ENCODE assay signal across 9 cellular contexts in genomic region chr12:27460471-27460978, GRCh38. TPM values are rescaled to one million over a fixed set of nuclear protein-coding genes. Genes with fewer than 3 reads are reported as not detected.
A peak's percentile ranks its signal among the peaks of the same experiment; 100 is the strongest.
DNase-seq lines count a peak whose midpoint lies in the region; ATAC-seq and TF ChIP-seq lines count a peak whose summit lies in the region.
"Had no signal": no experiment of that assay in that cellular context is flagged by ENCODE, and none has a peak within 500 bp of the region (broad histone marks: within the 10 kb centered on the region; RNA-seq: fewer than 3 reads in every experiment).

No MANE protein-coding gene starts in this region.

- H3K4me1 Mint-ChIP-seq in T-helper 2 cell treated with Interferon-gamma antibody and Interleukin-4, amounts not matched to agents 5 μg/mL and 100 μg/mL, for 36 hours (ENCODE audit: low read depth): peaks cover 39% of the 10 kb centered on the region

- peaks cover 7% of the 10 kb centered on the region for H3K27me3 Mint-ChIP-seq in T-helper 2 cell treated with Interferon-gamma antibody and Interleukin-4, amounts not matched to agents 5 μg/mL and 100 μg/mL, for 36 hours (ENCODE audit: low read depth)

- no peaks in the 10 kb centered on the region for H3K27me3 ChIP-seq in colonic mucosa
- H3K27me3 ChIP-seq: gastrocnemius medialis had no signal

- peaks cover 6% of the 10 kb centered on the region for H3K36me3 Mint-ChIP-seq in T-helper 2 cell treated with Interferon-gamma antibody and Interleukin-4, amounts not matched to agents 5 μg/mL and 100 μg/mL, for 36 hours (ENCODE audit: low read depth)

- intact Hi-C loops in colonic mucosa (cut with DNase I): no loop called here

- H3K36me3 ChIP-seq in colonic mucosa: no peaks in the 10 kb centered on the region
- H3K36me3 ChIP-seq: gastrocnemius medialis had no signal

- H3K27ac ChIP-seq in colonic mucosa: no peak overlapping the region
- H3K27ac ChIP-seq: gastrocnemius medialis had no signal

- peaks cover 4% of the 10 kb centered on the region for H3K9me3 Mint-ChIP-seq in T-helper 2 cell treated with Interferon-gamma antibody and Interleukin-4, amounts not matched to agents 5 μg/mL and 100 μg/mL, for 36 hours

- H3K9ac ChIP-seq in colonic mucosa (ENCODE audit: low read depth in 2 of 2, low read length in 2 of 2): no peak overlapping the region

- TF ChIP-seq CTCF in colonic mucosa (IDR thresholded peaks at IDR 0.05): no peak

- peak overlapping the region; percentile 58 for H3K27ac Mint-ChIP-seq in T-helper 2 cell treated with Interferon-gamma antibody and Interleukin-4, amounts not matched to agents 5 μg/mL and 100 μg/mL, for 36 hours

- H3K9me3 ChIP-seq in colonic mucosa: no peaks in the 10 kb centered on the region
- H3K9me3 ChIP-seq: gastrocnemius medialis had no signal

- peak; percentile 24 to 44 for DNase-seq in activated CD4-positive, alpha-beta T cell treated with anti-CD3 and anti-CD28 coated beads for 4 hours
- DNase-seq in activated CD4-positive, alpha-beta T cell treated with anti-CD3 and anti-CD28 coated beads for 1 hour: no peak
- peak; percentile 69 for DNase-seq in T-helper 2 cell treated with Interferon-gamma antibody and Interleukin-4, amounts not matched to agents 5 μg/mL and 100 μg/mL, for 36 hours (ENCODE audit: low spot score)
- peak; percentile 32 for DNase-seq in colonic mucosa
- peak; percentile 45 for DNase-seq in stimulated activated naive CD8-positive, alpha-beta T cell treated with anti-CD3 and anti-CD28 coated beads, Interleukin-15, Interleukin-2, amounts not matched to agents 100 U/mL and 50 U/mL, for 24 hours
- DNase-seq: gastrocnemius medialis had no signal

- peak; percentile 67 for ATAC-seq in stimulated activated naive CD8-positive, alpha-beta T cell treated with anti-CD3 and anti-CD28 coated beads, Interleukin-15, Interleukin-2, amounts not matched to agents 100 U/mL and 50 U/mL, for 24 hours
- ATAC-seq in GM18517 (IDR thresholded peaks at IDR 0.05; ENCODE audit: unreplicated experiment) (no peak), GM21737 (IDR thresholded peaks at IDR 0.05; ENCODE audit: unreplicated experiment) (no peak), GM19397 (IDR thresholded peaks at IDR 0.05; ENCODE audit: unreplicated experiment) (no peak)
- ATAC-seq: gastrocnemius medialis had no signal

- no peaks in the 10 kb centered on the region for H3K4me1 ChIP-seq in colonic mucosa
- H3K4me1 ChIP-seq: gastrocnemius medialis had no signal

- H3K4me3 Mint-ChIP-seq in T-helper 2 cell treated with Interferon-gamma antibody and Interleukin-4, amounts not matched to agents 5 μg/mL and 100 μg/mL, for 36 hours: peak overlapping the region; percentile 57

- H3K4me3 ChIP-seq in colonic mucosa: no peak overlapping the region
- H3K4me3 ChIP-seq: gastrocnemius medialis had no signal

RNA-seq across cellular contexts. Expression of gene SMCO2, which starts 14.0 kb away (rescaled TPM):
- total RNA-seq in colonic mucosa: under 1 TPM in 1 of 2 donors, not detected in 1; 0.21 TPM
- total RNA-seq: gastrocnemius medialis had no signal
